Comparison of ENCODE assay signal across 20 cellular contexts in genomic region chr12:29711381-29711780, GRCh38.
"Had no signal": no experiment of that assay in that cellular context is flagged by ENCODE, and none has a peak within 500 bp of the region (broad histone marks: within the 10 kb centered on the region; RNA-seq: fewer than 3 reads in every experiment).

No MANE protein-coding gene starts in this region.

- DNase-seq: activated CD4-positive, alpha-beta T cell treated with anti-CD3 and anti-CD28 coated beads, Interleukin-2, amount 10 ng/mL, durations not matched to agents 24 days and 14 days; activated CD4-positive, CD25-positive, alpha-beta regulatory T cell; activated CD8-positive, alpha-beta memory T cell treated with anti-CD3 and anti-CD28 coated beads, Interleukin-2, amount 50 U/mL, for 4 hours; activated CD8-positive, alpha-beta T cell treated with anti-CD3 and anti-CD28 coated beads, Interleukin-2, amount 10 ng/mL, durations not matched to agents 7 days and 5 days; activated gamma-delta T cell treated with Interleukin-2 at 50 U/mL for 16 hours; activated T-cell treated with anti-CD3 and anti-CD28 coated beads, Interleukin-2, amount 50 U/mL, for 72 hours; amygdala; body of pancreas; caudate nucleus; colonic mucosa; effector CD8-positive, alpha-beta T cell; naive thymus-derived CD4-positive, alpha-beta T cell; posterior cingulate gyrus; retina; thyroid gland; uterus had no signal

- H3K36me3 ChIP-seq: colonic mucosa, heart left ventricle, neutrophil, thyroid gland, uterus had no signal

- H3K4me3 ChIP-seq: body of pancreas, colonic mucosa, heart left ventricle, lung, thyroid gland, uterus had no signal

- H3K27ac ChIP-seq: body of pancreas, colonic mucosa, thyroid gland, uterus had no signal

- ATAC-seq: activated CD8-positive, alpha-beta T cell treated with anti-CD3 and anti-CD28 coated beads, Interleukin-2, amount 10 ng/mL, durations not matched to agents 7 days and 5 days; activated T-cell treated with anti-CD3 and anti-CD28 coated beads, Interleukin-2, amount 50 U/mL, for 72 hours; body of pancreas; heart left ventricle; naive thymus-derived CD4-positive, alpha-beta T cell; stimulated activated effector memory CD8-positive, alpha-beta T cell treated with anti-CD3 and anti-CD28 coated beads, Interleukin-12 subunit alpha, Interleukin-12 subunit beta, amount 100 ng/mL, for 72 hours had no signal

- H3K9me3 ChIP-seq: body of pancreas, colonic mucosa, heart left ventricle, neutrophil, thyroid gland, uterus had no signal

- H3K4me1 ChIP-seq: body of pancreas, colonic mucosa, thyroid gland, uterus had no signal

- H3K27me3 ChIP-seq: body of pancreas, colonic mucosa, heart left ventricle, thyroid gland, uterus had no signal
